In genomic region chr5:87267574-87268125, GRCh38 we compare ENCODE assay signal across 8 cellular contexts. TPM values are rescaled to one million over a fixed set of nuclear protein-coding genes. Genes with fewer than 3 reads are reported as not detected.
A peak's percentile ranks its signal among the peaks of the same experiment; 100 is the strongest.
DNase-seq lines count a peak whose midpoint lies in the region; FAIRE-seq and TF ChIP-seq lines count a peak whose summit lies in the region.

Gene RASA1 (plus strand): TSS chr5:87267883. CDS start chr5:87268452, 569 bp downstream.

- H3K27ac ChIP-seq in neuronal stem cell (replicated peaks; ENCODE audit: low read length) (peak within 1 kb of the TSS; percentile 99), subcutaneous abdominal adipose tissue (ENCODE audit: low read depth, low read length) (peak within 1 kb of the TSS; percentile 94)

- DNase-seq in GM04504 (ENCODE audit: low read depth) (peak; percentile 82), HFFc6 (peak; percentile 89), NAMALWA (ENCODE audit: low spot score) (peak; percentile 82), SK-MEL-5 (ENCODE audit: low read depth, low spot score) (peak; percentile 92), frontal cortex (ENCODE audit: low spot score in 2 of 2) (peak; percentile 90 to 92), neuronal stem cell (ENCODE audit: low spot score) (peak; percentile 96)
- DNase-seq in activated naive CD4-positive, alpha-beta T cell treated with Interleukin-2 at 50 U/mL for 16 hours, result peak; percentile 83

- H3K36me3 ChIP-seq in neuronal stem cell (replicated peaks in 1 of 2; ENCODE audit: control insufficient read depth in 2 of 2, insufficient read depth in 2 of 2, low read length in 2 of 2) (peaks cover 0 to 18% of the 10 kb centered on the region in 2 donors), subcutaneous abdominal adipose tissue (ENCODE audit: control insufficient read depth in 5 of 5, insufficient read depth in 5 of 5, low read length in 5 of 5) (no peaks in the 10 kb centered on the region)

- H3K9me3 Mint-ChIP-seq in HFFc6, result no peaks in the 10 kb centered on the region

- H3K36me3 Mint-ChIP-seq in HFFc6 (ENCODE audit: low read depth), result peaks cover 17% of the 10 kb centered on the region

- H2BK15ac ChIP-seq in neuronal stem cell (ENCODE audit: low read length), result peak within 1 kb of the TSS; percentile 67

- in situ Hi-C loops in SK-MEL-5 (cut with HindIII; ENCODE audit: low pct_unique_long_range_greater_than_20kb, low sequenced_read_pairs), result no loop called here

- no peaks in the 10 kb centered on the region for H3K9me3 ChIP-seq in neuronal stem cell (replicated peaks in 1 of 2; ENCODE audit: control insufficient read depth in 2 of 2, insufficient read depth in 1 of 2, low read depth in 1 of 2, low read length in 2 of 2)
- H3K9me3 ChIP-seq in subcutaneous abdominal adipose tissue (ENCODE audit: control insufficient read depth in 5 of 5, low read length in 5 of 5), result no peaks in the 10 kb centered on the region

- H2AFZ ChIP-seq in neuronal stem cell (ENCODE audit: low read length), result peak within 1 kb of the TSS; percentile 91

- peak within 1 kb of the TSS; percentile 43 for H4K8ac ChIP-seq in neuronal stem cell (ENCODE audit: low read depth, low read length)

- peaks cover 5% of the 10 kb centered on the region for H3K79me1 ChIP-seq in neuronal stem cell (ENCODE audit: low read depth, low read length)

- H3K4me3 ChIP-seq in neuronal stem cell (ENCODE audit: low read length in 2 of 2) (peak within 1 kb of the TSS; percentile 74 to 100), subcutaneous abdominal adipose tissue (ENCODE audit: low read depth in 1 of 5, low read length in 5 of 5) (peak within 1 kb of the TSS; percentile 77 to 100 (median 97))

- H3K27me3 ChIP-seq in neuronal stem cell (ENCODE audit: control insufficient read depth in 3 of 3, insufficient read depth in 3 of 3, low read depth in 1 of 3, low read length in 3 of 3), result peaks cover 0 to 3% (median 0%) of the 10 kb centered on the region in 3 experiments
- H3K27me3 ChIP-seq in subcutaneous abdominal adipose tissue (ENCODE audit: control insufficient read depth in 5 of 5, insufficient read depth in 4 of 5, low read length in 5 of 5), result no peaks in the 10 kb centered on the region

- peak within 1 kb of the TSS; percentile 75 for H2AK5ac ChIP-seq in neuronal stem cell (ENCODE audit: low read depth, low read length)

- H3K4me1 ChIP-seq in neuronal stem cell (ENCODE audit: control insufficient read depth in 2 of 2, insufficient read depth in 1 of 2, low read depth in 1 of 2, low read length in 2 of 2) (peaks cover 0 to 3% of the 10 kb centered on the region in 2 donors), subcutaneous abdominal adipose tissue (ENCODE audit: control insufficient read depth in 5 of 5, insufficient read depth in 5 of 5, low read length in 5 of 5) (peaks cover 3 to 32% (median 21%) of the 10 kb centered on the region in 5 donors)

- H4K91ac ChIP-seq in neuronal stem cell (ENCODE audit: low read depth, low read length, poor library complexity), result no peak within 1 kb of the TSS

- peak within 1 kb of the TSS; percentile 96 for H3K23ac ChIP-seq in neuronal stem cell (ENCODE audit: low read depth, low read length, poor library complexity)

- H3K27ac Mint-ChIP-seq in HFFc6, result peak within 1 kb of the TSS; percentile 99

- H2BK120ac ChIP-seq in neuronal stem cell (ENCODE audit: low read depth, low read length), result no peak within 1 kb of the TSS

- no peak for FAIRE-seq in frontal cortex (lab: Jason Lieb, UNC)

- H3K4me3 Mint-ChIP-seq in HFFc6, result peak within 1 kb of the TSS; percentile 94

- peak within 1 kb of the TSS; percentile 95 for H3K18ac ChIP-seq in neuronal stem cell (ENCODE audit: low read length)

- H3K4me1 Mint-ChIP-seq in HFFc6 (ENCODE audit: low read depth), result peaks cover 35% of the 10 kb centered on the region

- H2BK5ac ChIP-seq in neuronal stem cell (ENCODE audit: low read length), result peak within 1 kb of the TSS; percentile 99

- no CpG with 5 or more reads among the region's 46 CpGs for WGBS in neuronal stem cell (ENCODE audit: extremely low coverage in 2 of 2, insufficient read length in 2 of 2, insufficient replicate concordance in 1 of 2), 2 donors

- H2BK12ac ChIP-seq in neuronal stem cell (ENCODE audit: low read length), result no peak within 1 kb of the TSS

- TF ChIP-seq CTCF in HFFc6 (IDR thresholded peaks at IDR 0.05), result no peak

- H3K4ac ChIP-seq in neuronal stem cell (ENCODE audit: low read length), result no peak within 1 kb of the TSS

- H3K9ac ChIP-seq in neuronal stem cell (ENCODE audit: low read depth, low read length, poor library complexity) (peak within 1 kb of the TSS; percentile 93), subcutaneous abdominal adipose tissue (ENCODE audit: low read length in 5 of 5) (peak within 1 kb of the TSS; percentile 81 to 97 (median 94))

- peaks cover 3% of the 10 kb centered on the region for H3K27me3 Mint-ChIP-seq in HFFc6 (ENCODE audit: insufficient read depth)

- H3K4me2 ChIP-seq in neuronal stem cell (ENCODE audit: insufficient read depth, low read length, poor library complexity, severe bottlenecking), result peak within 1 kb of the TSS; percentile 71

- peak within 1 kb of the TSS; percentile 94 for H3K14ac ChIP-seq in neuronal stem cell (ENCODE audit: low read length)

RNA-seq across cellular contexts. Expression of gene RASA1, which starts in this region (rescaled TPM):
- 10 to 100 TPM; 61.6 to 89.8 (median 64.9) TPM for total RNA-seq in HFFc6 (2021; fragmentation: NEBNext Ultra II Directional; extraction: Animal tissue kit (Norgen Biotek cat#: 25700))
- total RNA-seq in SK-MEL-5 (2014; rRNA removed; shearing (Covaris generic)), result 16.5 and 21.0 TPM in 2 replicates
- polyA plus RNA-seq in SK-MEL-5 (2015; cell fraction: cytosol; rRNA removed), result 19.3 and 30.6 TPM in 2 replicates
- 41.1 and 41.6 TPM in 2 replicates for polyA plus RNA-seq in SK-MEL-5 (2015; cell fraction: nucleus; rRNA removed)
- total RNA-seq in frontal cortex, result 51.0 TPM
- polyA plus RNA-seq in neuronal stem cell (2013, experiment 1 of 2), result 33.3 TPM
- 33.5 TPM for polyA plus RNA-seq in neuronal stem cell (2013, experiment 2 of 2)

Comparison
In these comparisons a context has a peak if more than half of its experiments do, and no peak if none do; other contexts are left out.
1. Peak in every context shown above with its lines: DNase-seq, H3K4me3 ChIP-seq and H3K27ac ChIP-seq.